ENCODE assay signal across 8 cellular contexts in the genomic region with DNA sequence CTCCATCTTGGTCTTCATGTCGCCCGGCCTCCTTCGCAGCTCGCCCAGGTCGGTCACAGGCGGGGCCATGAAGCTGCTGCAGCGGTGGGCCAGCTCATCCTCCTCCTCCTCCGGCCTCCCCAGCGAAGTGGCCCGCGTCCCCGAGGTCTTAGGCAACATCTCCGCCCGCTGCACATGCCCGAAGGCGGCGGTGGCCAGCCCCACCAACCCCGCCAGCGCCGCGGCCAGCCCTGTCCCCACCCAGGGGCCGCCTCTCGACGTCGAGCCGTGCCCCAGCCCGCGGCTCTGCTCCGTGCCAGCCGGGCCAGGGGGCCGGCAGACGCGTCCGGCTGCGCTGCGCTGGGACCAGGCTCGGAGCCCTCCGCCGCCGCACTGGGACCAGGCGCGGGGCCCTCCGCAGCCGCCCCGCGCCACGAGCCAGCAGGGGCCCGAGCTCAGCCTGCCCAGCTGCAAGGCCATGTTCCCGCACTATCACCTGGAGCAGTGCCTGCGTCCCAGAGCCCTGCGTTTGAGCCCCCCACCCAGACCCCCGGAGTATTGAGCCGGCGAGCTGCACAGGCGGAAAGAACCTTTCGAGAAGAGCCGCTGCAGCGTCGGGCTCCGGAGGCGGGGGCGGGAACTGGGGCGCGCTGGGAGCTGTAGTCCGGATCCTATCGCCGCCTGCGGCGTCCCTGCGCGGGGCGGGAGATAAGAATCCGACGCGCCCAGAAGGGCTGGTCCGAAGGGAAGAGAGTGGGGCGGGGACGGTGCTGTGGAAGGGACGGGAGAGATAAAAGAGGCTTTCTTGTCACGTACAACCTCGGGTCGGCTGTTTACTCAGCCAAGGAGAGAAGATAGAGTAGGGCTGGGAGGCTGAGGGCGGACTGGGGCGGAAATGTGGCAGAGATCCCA. TPM values are rescaled to one million over a fixed set of nuclear protein-coding genes. Genes with fewer than 3 reads are reported as not detected.
A peak's percentile ranks its signal among the peaks of the same experiment; 100 is the strongest.
DNase-seq lines count a peak whose midpoint lies in the region; ATAC-seq and TF ChIP-seq lines count a peak whose summit lies in the region.

Gene CPOX, minus strand, starts transcription at position 566 of the 891 bp plus-strand sequence. Its CDS starts 107 bp downstream, at position 459.

- H3K36me3 ChIP-seq in Panc1 (ENCODE audit: control insufficient read depth, insufficient read depth, low read length), result peaks cover 10% of the 10 kb centered on the region; the same call in 1 of the 2 replicates
- H3K36me3 ChIP-seq in esophagus squamous epithelium, result peaks cover 0 to 26% (median 8%) of the 10 kb centered on the region in 3 donors

- H3K27ac ChIP-seq in Panc1 (ENCODE audit: low read length) (peak within 1 kb of the TSS; percentile 70), esophagus squamous epithelium (peak within 1 kb of the TSS; percentile 80 to 94 (median 90))

- ATAC-seq in GM21619 (IDR thresholded peaks at IDR 0.05; ENCODE audit: unreplicated experiment), result peak; percentile 94
- peak; percentile 100 for ATAC-seq in Panc1
- ATAC-seq in activated T-cell treated with anti-CD3 and anti-CD28 coated beads, Interleukin-2, amount 50 U/mL, for 72 hours (replicated peaks in 1 of 2), result peak; percentile 96 to 97
- ATAC-seq in naive B cell (ENCODE audit: low read depth in 2 of 2), result peak; percentile 89 to 90
- ATAC-seq in stimulated activated effector memory CD8-positive, alpha-beta T cell treated with anti-CD3 and anti-CD28 coated beads, Interleukin-12 subunit alpha, Interleukin-12 subunit beta, amount 100 ng/mL, for 72 hours, result peak; percentile 98

- peaks cover 7 to 9% of the 10 kb centered on the region in 2 donors for H3K36me3 Mint-ChIP-seq in activated T-cell treated with anti-CD3 and anti-CD28 coated beads, Interleukin-2, amount 50 U/mL, for 72 hours (ENCODE audit: insufficient read depth in 2 of 2)
- H3K36me3 Mint-ChIP-seq in naive B cell, result no peaks in the 10 kb centered on the region
- peaks cover 53% of the 10 kb centered on the region for H3K36me3 Mint-ChIP-seq in stimulated activated effector memory CD8-positive, alpha-beta T cell treated with anti-CD3 and anti-CD28 coated beads, Interleukin-12 subunit alpha, Interleukin-12 subunit beta, amount 100 ng/mL, for 72 hours

- intact Hi-C loops in Panc1 (cut with micrococcal nuclease; ENCODE audit: unreplicated experiment), result no loop called here
- intact Hi-C loops in esophagus squamous epithelium (cut with DNase I), result no loop called here

- POLR2A ChIA-PET in Panc1 (lab: Charles Lee), result no interaction called here

- peaks cover 31% of the 10 kb centered on the region for H3K4me1 Mint-ChIP-seq in activated T-cell treated with anti-CD3 and anti-CD28 coated beads, Interleukin-2, amount 50 U/mL, for 72 hours (ENCODE audit: low read depth)
- H3K4me1 Mint-ChIP-seq in naive B cell, result peaks cover 18 to 30% (median 27%) of the 10 kb centered on the region in 3 donors
- H3K4me1 Mint-ChIP-seq in stimulated activated effector memory CD8-positive, alpha-beta T cell treated with anti-CD3 and anti-CD28 coated beads, Interleukin-12 subunit alpha, Interleukin-12 subunit beta, amount 100 ng/mL, for 72 hours, result peaks cover 34% of the 10 kb centered on the region

- H3K4me1 ChIP-seq in Panc1 (ENCODE audit: control insufficient read depth, insufficient read depth, low read length) (peaks cover 5% of the 10 kb centered on the region), esophagus squamous epithelium (peaks cover 0 to 32% (median 5%) of the 10 kb centered on the region in 3 donors)

- H3K4me3 Mint-ChIP-seq in activated T-cell treated with anti-CD3 and anti-CD28 coated beads, Interleukin-2, amount 50 U/mL, for 72 hours, result peak within 1 kb of the TSS; percentile 92 to 98
- H3K4me3 Mint-ChIP-seq in naive B cell, result peak within 1 kb of the TSS; percentile 96 to 99 (median 98)
- peak within 1 kb of the TSS; percentile 90 for H3K4me3 Mint-ChIP-seq in stimulated activated effector memory CD8-positive, alpha-beta T cell treated with anti-CD3 and anti-CD28 coated beads, Interleukin-12 subunit alpha, Interleukin-12 subunit beta, amount 100 ng/mL, for 72 hours

- in situ Hi-C loops in Panc1 (cut with HindIII; ENCODE audit: low pct_unique_long_range_greater_than_20kb, low sequenced_read_pairs), result no loop called here

- H3K9me3 ChIP-seq in Panc1 (ENCODE audit: control insufficient read depth, insufficient read depth, low read depth, low read length) (no peaks in the 10 kb centered on the region), esophagus squamous epithelium (no peaks in the 10 kb centered on the region)

- no peaks in the 10 kb centered on the region for H3K9me3 Mint-ChIP-seq in activated T-cell treated with anti-CD3 and anti-CD28 coated beads, Interleukin-2, amount 50 U/mL, for 72 hours
- H3K9me3 Mint-ChIP-seq in naive B cell, result no peaks in the 10 kb centered on the region
- no peaks in the 10 kb centered on the region for H3K9me3 Mint-ChIP-seq in stimulated activated effector memory CD8-positive, alpha-beta T cell treated with anti-CD3 and anti-CD28 coated beads, Interleukin-12 subunit alpha, Interleukin-12 subunit beta, amount 100 ng/mL, for 72 hours

- H3K27ac Mint-ChIP-seq in activated T-cell treated with anti-CD3 and anti-CD28 coated beads, Interleukin-2, amount 50 U/mL, for 72 hours, result peak within 1 kb of the TSS; percentile 95
- H3K27ac Mint-ChIP-seq in naive B cell, result peak within 1 kb of the TSS; percentile 71 to 96 (median 84)
- peak within 1 kb of the TSS; percentile 97 for H3K27ac Mint-ChIP-seq in stimulated activated effector memory CD8-positive, alpha-beta T cell treated with anti-CD3 and anti-CD28 coated beads, Interleukin-12 subunit alpha, Interleukin-12 subunit beta, amount 100 ng/mL, for 72 hours

- H3K4me3 ChIP-seq in Panc1 (ENCODE audit: low read depth in 2 of 2, low read length in 2 of 2) (peak within 1 kb of the TSS; percentile 74 to 88), esophagus squamous epithelium (peak within 1 kb of the TSS; percentile 65 to 97 (median 85))

- DNase-seq in DMS53 (lab: John Stamatoyannopoulos, UW) (peak; percentile 95), Panc1 (ENCODE audit: low read depth, low spot score) (peak; percentile 60), esophagus squamous epithelium (lab: John Stamatoyannopoulos, UW) (peak; percentile 34), naive B cell (peak; percentile 70)
- peak; percentile 90 to 91 for DNase-seq in activated T-cell treated with anti-CD3 and anti-CD28 coated beads, Interleukin-2, amount 50 U/mL, for 72 hours
- peak; percentile 68 to 89 for DNase-seq in stimulated activated effector memory CD8-positive, alpha-beta T cell treated with anti-CD3 and anti-CD28 coated beads, Interleukin-12 subunit alpha, Interleukin-12 subunit beta, amount 100 ng/mL, for 72 hours (ENCODE audit: low spot score in 2 of 2)

- peak in 1 of 4 donors; percentile 56 for TF ChIP-seq POLR2A in esophagus squamous epithelium (IDR thresholded peaks at IDR 0.05)

- no peaks in the 10 kb centered on the region for H3K27me3 Mint-ChIP-seq in activated T-cell treated with anti-CD3 and anti-CD28 coated beads, Interleukin-2, amount 50 U/mL, for 72 hours (ENCODE audit: low read depth)
- no peaks in the 10 kb centered on the region for H3K27me3 Mint-ChIP-seq in naive B cell

- no peaks in the 10 kb centered on the region for H3K27me3 ChIP-seq in Panc1 (ENCODE audit: control insufficient read depth, insufficient read depth, low read length)
- no peaks in the 10 kb centered on the region for H3K27me3 ChIP-seq in esophagus squamous epithelium

- 0 to 1% methylated on average over 9 to 21 of the region's 84 CpGs for WGBS in esophagus squamous epithelium, 2 donors

- TF ChIP-seq RAD21 in Ishikawa (IDR thresholded peaks at IDR 0.05; ENCODE audit: low read depth), result no peak

- CTCF ChIA-PET in Panc1 (lab: Charles Lee), result interaction anchor here (1.4 kb wide), 1 partner anchor 9 kb away, joined by 5 read pairs; no protein-coding TSS in a partner anchor

- no TSS peak for BruUV-seq in Panc1 (replicated peaks; lab: Mats Ljungman, UMichigan)

- TF ChIP-seq CTCF in Panc1 (IDR thresholded peaks at IDR 0.05) (no peak), esophagus squamous epithelium (IDR thresholded peaks at IDR 0.05) (no peak)

- TF ChIP-seq EP300 in Ishikawa (IDR thresholded peaks at IDR 0.05; ENCODE audit: borderline replicate concordance), result peak; percentile 37; the same call in 1 of the 2 replicates

TF ChIP-seq in Ishikawa, 13 proteins besides CTCF, POLR2A, EP300 and RAD21 (continues in another document):
- TF ChIP-seq EGR1 (IDR thresholded peaks at IDR 0.05) (peak; percentile 95), YY1 (IDR thresholded peaks at IDR 0.05; ENCODE audit: low read depth) (peak; percentile 56; the same call in 1 of the 2 replicates), CREB1 (IDR thresholded peaks at IDR 0.05; ENCODE audit: low read depth) (0 out of 2 replicates have a peak, but pooled peaks have one; percentile 44), TAF1 (IDR thresholded peaks at IDR 0.05; ENCODE audit: low read depth) (peak; percentile 78; the same call in 1 of the 2 replicates)
- TF ChIP-seq, protein P1, sequence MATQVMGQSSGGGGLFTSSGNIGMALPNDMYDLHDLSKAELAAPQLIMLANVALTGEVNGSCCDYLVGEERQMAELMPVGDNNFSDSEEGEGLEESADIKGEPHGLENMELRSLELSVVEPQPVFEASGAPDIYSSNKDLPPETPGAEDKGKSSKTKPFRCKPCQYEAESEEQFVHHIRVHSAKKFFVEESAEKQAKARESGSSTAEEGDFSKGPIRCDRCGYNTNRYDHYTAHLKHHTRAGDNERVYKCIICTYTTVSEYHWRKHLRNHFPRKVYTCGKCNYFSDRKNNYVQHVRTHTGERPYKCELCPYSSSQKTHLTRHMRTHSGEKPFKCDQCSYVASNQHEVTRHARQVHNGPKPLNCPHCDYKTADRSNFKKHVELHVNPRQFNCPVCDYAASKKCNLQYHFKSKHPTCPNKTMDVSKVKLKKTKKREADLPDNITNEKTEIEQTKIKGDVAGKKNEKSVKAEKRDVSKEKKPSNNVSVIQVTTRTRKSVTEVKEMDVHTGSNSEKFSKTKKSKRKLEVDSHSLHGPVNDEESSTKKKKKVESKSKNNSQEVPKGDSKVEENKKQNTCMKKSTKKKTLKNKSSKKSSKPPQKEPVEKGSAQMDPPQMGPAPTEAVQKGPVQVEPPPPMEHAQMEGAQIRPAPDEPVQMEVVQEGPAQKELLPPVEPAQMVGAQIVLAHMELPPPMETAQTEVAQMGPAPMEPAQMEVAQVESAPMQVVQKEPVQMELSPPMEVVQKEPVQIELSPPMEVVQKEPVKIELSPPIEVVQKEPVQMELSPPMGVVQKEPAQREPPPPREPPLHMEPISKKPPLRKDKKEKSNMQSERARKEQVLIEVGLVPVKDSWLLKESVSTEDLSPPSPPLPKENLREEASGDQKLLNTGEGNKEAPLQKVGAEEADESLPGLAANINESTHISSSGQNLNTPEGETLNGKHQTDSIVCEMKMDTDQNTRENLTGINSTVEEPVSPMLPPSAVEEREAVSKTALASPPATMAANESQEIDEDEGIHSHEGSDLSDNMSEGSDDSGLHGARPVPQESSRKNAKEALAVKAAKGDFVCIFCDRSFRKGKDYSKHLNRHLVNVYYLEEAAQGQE (IDR thresholded peaks at IDR 0.05; ENCODE audit: low read depth), result peak; percentile 17; the same call in 1 of the 2 replicates

RNA-seq across cellular contexts. Expression of gene CPOX, which starts in this region (rescaled TPM):
- 14.7 TPM for total RNA-seq in Panc1 (2021; ENCODE audit: unreplicated experiment)
- polyA plus RNA-seq in Panc1 (2012; ENCODE audit: insufficient read length), result 28.2 TPM
- total RNA-seq in activated T-cell treated with anti-CD3 and anti-CD28 coated beads, Interleukin-2, amount 50 U/mL, for 72 hours, result 10 to 100 TPM; 36.5 to 36.7 TPM
- 10 to 100 TPM; 18.3 to 23.6 (median 21.4) TPM for total RNA-seq in esophagus squamous epithelium
- 1 to 10 TPM; 1.9 to 3.5 (median 2.4) TPM for polyA plus RNA-seq in naive B cell (ENCODE audit: low read depth in 6 of 6)

Comparison
In these comparisons a context has a peak if more than half of its experiments do, and no peak if none do; other contexts are left out.
1. Peak in every context shown above with its lines: DNase-seq, ATAC-seq, H3K4me3 ChIP-seq and H3K27ac ChIP-seq.
2. DNase-seq: peak in every context shown above with its lines; median percentile 95 in DMS53; 90 in activated T-cell treated with anti-CD3 and anti-CD28 coated beads, Interleukin-2, amount 50 U/mL, for 72 hours; 78 in stimulated activated effector memory CD8-positive, alpha-beta T cell treated with anti-CD3 and anti-CD28 coated beads, Interleukin-12 subunit alpha, Interleukin-12 subunit beta, amount 100 ng/mL, for 72 hours; 70 in naive B cell; 60 in Panc1; 34 in esophagus squamous epithelium.